10 cellular contexts compared by ENCODE assay signal in the genomic region with DNA sequence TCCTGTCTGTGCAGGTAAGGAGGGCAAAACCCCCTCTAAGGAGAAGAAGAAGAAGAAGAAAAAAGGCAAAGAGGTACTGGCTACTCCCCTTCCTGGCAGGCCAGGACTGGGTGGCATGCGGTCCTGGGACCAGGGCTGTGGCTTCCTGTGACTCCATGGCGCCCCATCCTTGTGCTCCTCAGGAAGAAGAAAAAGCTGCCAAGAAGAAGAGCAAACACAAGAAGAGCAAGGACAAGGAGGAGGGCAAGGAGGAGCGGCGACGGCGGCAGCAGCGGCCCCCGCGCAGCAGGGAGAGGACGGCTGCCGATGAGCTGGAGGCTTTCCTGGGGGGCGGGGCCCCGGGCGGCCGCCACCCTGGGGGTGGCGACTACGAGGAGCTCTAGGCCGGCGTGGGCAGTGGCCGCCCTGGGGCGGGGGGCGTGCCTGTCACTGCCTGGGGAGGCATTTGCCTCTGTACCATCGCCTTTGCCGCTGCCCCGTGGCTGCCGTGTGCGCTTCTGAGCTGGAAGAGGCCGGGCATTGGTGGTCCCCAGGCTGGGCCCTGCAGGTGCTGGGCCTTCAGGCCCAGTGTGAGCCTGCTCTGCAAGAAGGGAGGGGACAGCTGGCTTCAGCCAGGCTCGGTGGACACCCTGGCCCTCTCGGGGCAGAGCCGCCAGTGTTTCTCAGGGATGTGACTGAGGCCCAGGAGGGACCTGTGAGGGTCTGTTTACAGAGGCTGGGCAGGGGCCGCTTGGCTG. TPM values are rescaled to one million over a fixed set of nuclear protein-coding genes. Genes with fewer than 3 reads are reported as not detected.
DNase-seq lines count a peak whose midpoint lies in the region; ATAC-seq and TF ChIP-seq lines count a peak whose summit lies in the region.
"Had no signal": no experiment of that assay in that cellular context is flagged by ENCODE, and none has a peak within 500 bp of the region (broad histone marks: within the 10 kb centered on the region; RNA-seq: fewer than 3 reads in every experiment).

No MANE protein-coding gene starts in this region.

- H3K4me1 ChIP-seq in OCI-LY7 (ENCODE audit: insufficient read depth, low read length, poor library complexity, severe bottlenecking), result peaks cover 22% of the 10 kb centered on the region
- H3K4me1 ChIP-seq in endodermal cell (ENCODE audit: control insufficient read depth, insufficient read depth, low read length), result peaks cover 10% of the 10 kb centered on the region
- peaks cover 37 to 53% (median 50%) of the 10 kb centered on the region in 4 donors for H3K4me1 ChIP-seq in stomach
- peaks cover 20% of the 10 kb centered on the region for H3K4me1 ChIP-seq in effector memory CD4-positive, alpha-beta T cell (ENCODE audit: control insufficient read depth, insufficient read depth, low read length, poor library complexity, severe bottlenecking)

- ATAC-seq in GM19467 (IDR thresholded peaks at IDR 0.05; ENCODE audit: unreplicated experiment) (no peak), HG03045 (IDR thresholded peaks at IDR 0.05; ENCODE audit: unreplicated experiment) (no peak)
- ATAC-seq: activated T-cell treated with anti-CD3 and anti-CD28 coated beads, Interleukin-2, amount 50 U/mL, for 72 hours had no signal

- H3K9me3 Mint-ChIP-seq in activated CD4-positive, alpha-beta T cell treated with anti-CD3 and anti-CD28 coated beads, Interleukin-2, amount 10 ng/mL, durations not matched to agents 7 days and 5 days, result no peaks in the 10 kb centered on the region
- no peaks in the 10 kb centered on the region for H3K9me3 Mint-ChIP-seq in activated CD4-positive, alpha-beta T cell treated with anti-CD3 and anti-CD28 coated beads, Interleukin-2, amount 10 ng/mL, durations not matched to agents 24 days and 14 days
- peaks cover 2% of the 10 kb centered on the region for H3K9me3 Mint-ChIP-seq in endodermal cell
- H3K9me3 Mint-ChIP-seq: activated T-cell treated with anti-CD3 and anti-CD28 coated beads, Interleukin-2, amount 50 U/mL, for 72 hours had no signal

- TSS peak; percentile 96 for BruUV-seq in OCI-LY7 (replicated peaks; lab: Mats Ljungman, UMichigan)

- H3K9me3 ChIP-seq in OCI-LY7 (ENCODE audit: low read length) (no peaks in the 10 kb centered on the region), endodermal cell (ENCODE audit: control insufficient read depth, low read length) (no peaks in the 10 kb centered on the region), stomach (no peaks in the 10 kb centered on the region)
- H3K9me3 ChIP-seq in effector memory CD4-positive, alpha-beta T cell (ENCODE audit: control insufficient read depth, low read length), result no peaks in the 10 kb centered on the region
- H3K9me3 ChIP-seq: left lung had no signal

- DNase-seq in activated CD4-positive, alpha-beta T cell treated with anti-CD3 and anti-CD28 coated beads, Interleukin-2, amount 10 ng/mL, durations not matched to agents 7 days and 5 days, result no peak
- no peak for DNase-seq in activated CD4-positive, alpha-beta T cell treated with anti-CD3 and anti-CD28 coated beads, Interleukin-2, amount 10 ng/mL, durations not matched to agents 24 days and 14 days
- DNase-seq in OCI-LY7 (ENCODE audit: low spot score) (no peak), endodermal cell (peak; percentile 55), stomach (no peak)
- no peak for DNase-seq in effector memory CD4-positive, alpha-beta T cell
- DNase-seq: activated T-cell treated with anti-CD3 and anti-CD28 coated beads, Interleukin-2, amount 50 U/mL, for 72 hours; left lung had no signal

- H3K27me3 ChIP-seq in endodermal cell (ENCODE audit: control insufficient read depth, insufficient read depth, low read length, poor library complexity, severe bottlenecking) (no peaks in the 10 kb centered on the region), stomach (peaks cover 5 to 28% (median 19%) of the 10 kb centered on the region in 3 donors)
- H3K27me3 ChIP-seq in effector memory CD4-positive, alpha-beta T cell (replicated peaks; ENCODE audit: control insufficient read depth, insufficient read depth, low read length, poor library complexity, severe bottlenecking), result peaks cover 12% of the 10 kb centered on the region

- H3K9ac ChIP-seq in endodermal cell (ENCODE audit: extremely low read depth, low read length, poor library complexity, severe bottlenecking), result no peak overlapping the region

- no peak for TF ChIP-seq CTCF in OCI-LY7 (conservative IDR thresholded peaks at IDR 0.05; ENCODE audit: low read length)
- TF ChIP-seq CTCF in endodermal cell (conservative IDR thresholded peaks at IDR 0.05), result no peak
- no peak for TF ChIP-seq CTCF in stomach (IDR thresholded peaks at IDR 0.05)

- H3K36me3 Mint-ChIP-seq in activated CD4-positive, alpha-beta T cell treated with anti-CD3 and anti-CD28 coated beads, Interleukin-2, amount 10 ng/mL, durations not matched to agents 7 days and 5 days (ENCODE audit: low read depth), result peaks cover 6% of the 10 kb centered on the region
- H3K36me3 Mint-ChIP-seq in activated CD4-positive, alpha-beta T cell treated with anti-CD3 and anti-CD28 coated beads, Interleukin-2, amount 10 ng/mL, durations not matched to agents 24 days and 14 days (ENCODE audit: low read depth), result peaks cover 8% of the 10 kb centered on the region
- H3K36me3 Mint-ChIP-seq in endodermal cell (ENCODE audit: low read depth), result peaks cover 9% of the 10 kb centered on the region

- no peak overlapping the region for H3K4me2 ChIP-seq in OCI-LY7 (ENCODE audit: low read length)

- H3K27ac Mint-ChIP-seq in activated CD4-positive, alpha-beta T cell treated with anti-CD3 and anti-CD28 coated beads, Interleukin-2, amount 10 ng/mL, durations not matched to agents 7 days and 5 days, result peak overlapping the region; percentile 78
- no peak overlapping the region for H3K27ac Mint-ChIP-seq in activated CD4-positive, alpha-beta T cell treated with anti-CD3 and anti-CD28 coated beads, Interleukin-2, amount 10 ng/mL, durations not matched to agents 24 days and 14 days
- peak overlapping the region; percentile 33 for H3K27ac Mint-ChIP-seq in endodermal cell
- H3K27ac Mint-ChIP-seq: activated T-cell treated with anti-CD3 and anti-CD28 coated beads, Interleukin-2, amount 50 U/mL, for 72 hours had no signal

- H3K27ac ChIP-seq in OCI-LY7 (ENCODE audit: low read depth, low read length, poor library complexity, severe bottlenecking) (no peak overlapping the region), endodermal cell (ENCODE audit: low read depth, low read length) (peak overlapping the region; percentile 44), stomach (peak overlapping the region; percentile 46 to 70 (median 58))
- H3K27ac ChIP-seq in effector memory CD4-positive, alpha-beta T cell (ENCODE audit: insufficient read depth, low read length, poor library complexity, severe bottlenecking), result no peak overlapping the region
- H3K27ac ChIP-seq: left lung had no signal

- TF ChIP-seq EP300 in stomach (IDR thresholded peaks at IDR 0.05), result no peak

- H2AFZ ChIP-seq in OCI-LY7 (ENCODE audit: low read length), result no peak overlapping the region

- intact Hi-C loops in activated CD4-positive, alpha-beta T cell treated with anti-CD3 and anti-CD28 coated beads, Interleukin-2, amount 10 ng/mL, durations not matched to agents 24 days and 14 days (cut with micrococcal nuclease), result loop anchor here (10.0 kb wide), 1 partner anchor 324 kb away; no protein-coding TSS in a partner anchor
- intact Hi-C loops in OCI-LY7 (cut with micrococcal nuclease; ENCODE audit: unreplicated experiment) (no loop called here), stomach (cut with DNase I; ENCODE audit: low total_unique reads) (no loop called here)

- no peaks in the 10 kb centered on the region for H3K9me2 ChIP-seq in OCI-LY7 (ENCODE audit: insufficient read depth, low read length)

- H3K36me3 ChIP-seq in OCI-LY7 (ENCODE audit: insufficient read depth, low read length) (peaks cover 45% of the 10 kb centered on the region), endodermal cell (ENCODE audit: control insufficient read depth, insufficient read depth, low read length) (no peaks in the 10 kb centered on the region), stomach (peaks cover 12 to 55% (median 53%) of the 10 kb centered on the region in 4 donors)
- peaks cover 5% of the 10 kb centered on the region for H3K36me3 ChIP-seq in effector memory CD4-positive, alpha-beta T cell (ENCODE audit: control insufficient read depth, insufficient read depth, low read length)

- peaks cover 10% of the 10 kb centered on the region for H3K4me1 Mint-ChIP-seq in activated CD4-positive, alpha-beta T cell treated with anti-CD3 and anti-CD28 coated beads, Interleukin-2, amount 10 ng/mL, durations not matched to agents 7 days and 5 days
- H3K4me1 Mint-ChIP-seq in activated CD4-positive, alpha-beta T cell treated with anti-CD3 and anti-CD28 coated beads, Interleukin-2, amount 10 ng/mL, durations not matched to agents 24 days and 14 days, result peaks cover 9% of the 10 kb centered on the region
- peaks cover 10% of the 10 kb centered on the region for H3K4me1 Mint-ChIP-seq in endodermal cell

- CTCF ChIA-PET in activated CD4-positive, alpha-beta T cell treated with anti-CD3 and anti-CD28 coated beads, Interleukin-2, amount 10 ng/mL, durations not matched to agents 7 days and 5 days (lab: Charles Lee), result interaction anchor here (0.6 to 2.1 kb wide), 3 partner anchors 41 to 195 kb away, joined by 3 to 5 read pairs (median 4); no protein-coding TSS in a partner anchor
- CTCF ChIA-PET in OCI-LY7 (lab: Charles Lee; ENCODE audit: unreplicated experiment), result no interaction called here

- no peak overlapping the region for H3K4me3 ChIP-seq in OCI-LY7 (ENCODE audit: low read depth, low read length, poor library complexity, severe bottlenecking)
- H3K4me3 ChIP-seq in endodermal cell (ENCODE audit: low read length), result no peak overlapping the region
- no peak overlapping the region for H3K4me3 ChIP-seq in stomach
- H3K4me3 ChIP-seq in effector memory CD4-positive, alpha-beta T cell (ENCODE audit: insufficient read depth, low read depth, low read length, poor library complexity, severe bottlenecking), result no peak overlapping the region
- H3K4me3 ChIP-seq: left lung had no signal

- H3K27me3 Mint-ChIP-seq in activated CD4-positive, alpha-beta T cell treated with anti-CD3 and anti-CD28 coated beads, Interleukin-2, amount 10 ng/mL, durations not matched to agents 7 days and 5 days, result peaks cover 5% of the 10 kb centered on the region
- H3K27me3 Mint-ChIP-seq in activated CD4-positive, alpha-beta T cell treated with anti-CD3 and anti-CD28 coated beads, Interleukin-2, amount 10 ng/mL, durations not matched to agents 24 days and 14 days, result no peaks in the 10 kb centered on the region
- H3K27me3 Mint-ChIP-seq in endodermal cell (ENCODE audit: insufficient read depth), result peaks cover 13% of the 10 kb centered on the region

- WGBS in endodermal cell (ENCODE audit: insufficient coverage in 1 of 2, insufficient read length in 1 of 2), 2 experiments, result 81 to 88% methylated on average over 11 to 32 of the region's 32 CpGs
- WGBS in stomach, 5 donors, result 58 to 67% (median 62%) methylated on average over 26 to 32 of the region's 32 CpGs

- H3K4me3 Mint-ChIP-seq in activated CD4-positive, alpha-beta T cell treated with anti-CD3 and anti-CD28 coated beads, Interleukin-2, amount 10 ng/mL, durations not matched to agents 7 days and 5 days, result no peak overlapping the region
- no peak overlapping the region for H3K4me3 Mint-ChIP-seq in activated CD4-positive, alpha-beta T cell treated with anti-CD3 and anti-CD28 coated beads, Interleukin-2, amount 10 ng/mL, durations not matched to agents 24 days and 14 days
- no peak overlapping the region for H3K4me3 Mint-ChIP-seq in endodermal cell
- H3K4me3 Mint-ChIP-seq: activated T-cell treated with anti-CD3 and anti-CD28 coated beads, Interleukin-2, amount 50 U/mL, for 72 hours had no signal

- no peak for TF ChIP-seq POLR2A in stomach (IDR thresholded peaks at IDR 0.05)

- POLR2A ChIA-PET in activated CD4-positive, alpha-beta T cell treated with anti-CD3 and anti-CD28 coated beads, Interleukin-2, amount 10 ng/mL, durations not matched to agents 7 days and 5 days (lab: Charles Lee), result no interaction called here
- POLR2A ChIA-PET in OCI-LY7 (lab: Charles Lee), result no interaction called here

- H4K20me1 ChIP-seq in OCI-LY7 (ENCODE audit: insufficient read depth, low read length), result no peaks in the 10 kb centered on the region

- H3K79me2 ChIP-seq in OCI-LY7 (ENCODE audit: insufficient read depth, low read depth, low read length), result no peaks in the 10 kb centered on the region

RNA-seq across cellular contexts. Expression of a gene that starts 2.0 kb away (rescaled TPM):
- total RNA-seq in activated CD4-positive, alpha-beta T cell treated with anti-CD3 and anti-CD28 coated beads, Interleukin-2, amount 10 ng/mL, durations not matched to agents 7 days and 5 days, result 1 to 10 TPM; 4.0 to 4.1 TPM
- total RNA-seq in activated CD4-positive, alpha-beta T cell treated with anti-CD3 and anti-CD28 coated beads, Interleukin-2, amount 10 ng/mL, durations not matched to agents 24 days and 14 days, result 5.7 and 5.9 TPM in 2 replicates
- 2.4 and 2.5 TPM in 2 replicates for total RNA-seq in OCI-LY7 (2014; rRNA removed; shearing (Covaris generic))
- 4.6 and 5.1 TPM in 2 replicates for total RNA-seq in OCI-LY7 (2022)
- total RNA-seq in endodermal cell, result 1 to 10 TPM; 1.4 to 3.5 TPM
- 1.9 TPM for polyA plus RNA-seq in endodermal cell (2013, experiment 1 of 2)
- polyA plus RNA-seq in endodermal cell (2013, experiment 2 of 2), result 1.7 TPM
- 10 to 100 TPM in 2 of 5 donors, 1 to 10 TPM in 3; 1.4 to 37.4 (median 9.3) TPM for total RNA-seq in stomach
- 1 to 10 TPM in 2 of 3 donors, under 1 TPM in 1; 0.46 to 3.3 (median 1.5) TPM for polyA plus RNA-seq in stomach

RNA-seq across cellular contexts. Expression of a gene that starts 8.9 kb away (rescaled TPM):
- 10 to 100 TPM; 90.1 to 99.4 TPM for total RNA-seq in activated CD4-positive, alpha-beta T cell treated with anti-CD3 and anti-CD28 coated beads, Interleukin-2, amount 10 ng/mL, durations not matched to agents 7 days and 5 days
- 134 and 145 TPM in 2 replicates for total RNA-seq in activated CD4-positive, alpha-beta T cell treated with anti-CD3 and anti-CD28 coated beads, Interleukin-2, amount 10 ng/mL, durations not matched to agents 24 days and 14 days
- total RNA-seq in OCI-LY7 (2014; rRNA removed; shearing (Covaris generic)), result 56.9 and 81.9 TPM in 2 replicates
- total RNA-seq in OCI-LY7 (2022) (42.4 and 49.9 TPM in 2 replicates), endodermal cell (100 to 1,000 TPM; 107 to 122 TPM), stomach (10 to 100 TPM; 31.5 to 45.5 (median 38.8) TPM)
- polyA plus RNA-seq in endodermal cell (2013, experiment 1 of 2), result 171 TPM
- 174 TPM for polyA plus RNA-seq in endodermal cell (2013, experiment 2 of 2)
- 100 to 1,000 TPM; 151 to 168 (median 156) TPM for polyA plus RNA-seq in stomach

RNA-seq across cellular contexts. Expression of a gene that starts 11.8 kb away (rescaled TPM):
- total RNA-seq in activated CD4-positive, alpha-beta T cell treated with anti-CD3 and anti-CD28 coated beads, Interleukin-2, amount 10 ng/mL, durations not matched to agents 7 days and 5 days, result 10 to 100 TPM; 12.4 to 14.4 TPM
- total RNA-seq in activated CD4-positive, alpha-beta T cell treated with anti-CD3 and anti-CD28 coated beads, Interleukin-2, amount 10 ng/mL, durations not matched to agents 24 days and 14 days, result 24.7 and 30.1 TPM in 2 replicates
- total RNA-seq in OCI-LY7 (2014; rRNA removed; shearing (Covaris generic)), result 11.7 and 14.0 TPM in 2 replicates
- 12.7 and 14.2 TPM in 2 replicates for total RNA-seq in OCI-LY7 (2022)
- total RNA-seq in endodermal cell, result 10 to 100 TPM in 1 of 2 donors, 1 to 10 TPM in 1; 6.8 to 15.4 TPM
- 11.5 TPM for polyA plus RNA-seq in endodermal cell (2013, experiment 1 of 2)
- 9.9 TPM for polyA plus RNA-seq in endodermal cell (2013, experiment 2 of 2)
- 100 to 1,000 TPM in 1 of 5 donors, 1 to 10 TPM in 4; 1.8 to 317 (median 5.8) TPM for total RNA-seq in stomach
- polyA plus RNA-seq in stomach, result 10 to 100 TPM in 1 of 3 donors, 1 to 10 TPM in 2; 1.1 to 11.2 (median 3.1) TPM

RNA-seq across cellular contexts. Expression of a gene that starts 25.8 kb away (rescaled TPM):
- total RNA-seq in activated CD4-positive, alpha-beta T cell treated with anti-CD3 and anti-CD28 coated beads, Interleukin-2, amount 10 ng/mL, durations not matched to agents 7 days and 5 days, result 100 to 1,000 TPM; 290 to 291 TPM
- 378 and 380 TPM in 2 replicates for total RNA-seq in activated CD4-positive, alpha-beta T cell treated with anti-CD3 and anti-CD28 coated beads, Interleukin-2, amount 10 ng/mL, durations not matched to agents 24 days and 14 days
- total RNA-seq in OCI-LY7 (2014; rRNA removed; shearing (Covaris generic)), result 272 and 409 TPM in 2 replicates
- total RNA-seq in OCI-LY7 (2022) (222 and 246 TPM in 2 replicates), endodermal cell (100 to 1,000 TPM; 326 to 339 TPM), stomach (100 to 1,000 TPM; 132 to 229 (median 208) TPM)
- polyA plus RNA-seq in endodermal cell (2013, experiment 1 of 2), result 226 TPM
- 225 TPM for polyA plus RNA-seq in endodermal cell (2013, experiment 2 of 2)
- 100 to 1,000 TPM; 572 to 798 (median 789) TPM for polyA plus RNA-seq in stomach

RNA-seq across cellular contexts. Expression of a gene that starts 32.6 kb away (rescaled TPM):
- total RNA-seq in activated CD4-positive, alpha-beta T cell treated with anti-CD3 and anti-CD28 coated beads, Interleukin-2, amount 10 ng/mL, durations not matched to agents 7 days and 5 days, result 100 to 1,000 TPM in 1 of 2 experiments, 10 to 100 TPM in 1; 95.5 to 109 TPM
- total RNA-seq in activated CD4-positive, alpha-beta T cell treated with anti-CD3 and anti-CD28 coated beads, Interleukin-2, amount 10 ng/mL, durations not matched to agents 24 days and 14 days, result 116 and 119 TPM in 2 replicates
- total RNA-seq in OCI-LY7 (2014; rRNA removed; shearing (Covaris generic)), result 97.0 and 113 TPM in 2 replicates
- total RNA-seq in OCI-LY7 (2022) (126 and 133 TPM in 2 replicates), endodermal cell (100 to 1,000 TPM; 159 to 206 TPM), stomach (100 to 1,000 TPM in 1 of 5 donors, 10 to 100 TPM in 4; 47.4 to 615 (median 65.1) TPM)
- 128 TPM for polyA plus RNA-seq in endodermal cell (2013, experiment 1 of 2)
- polyA plus RNA-seq in endodermal cell (2013, experiment 2 of 2), result 116 TPM
- 10 to 100 TPM; 54.2 to 82.1 (median 56.0) TPM for polyA plus RNA-seq in stomach

Comparison
In these comparisons a context has a peak if more than half of its experiments do, and no peak if none do; other contexts are left out.
1. H3K27ac ChIP-seq: peak in endodermal cell (single experiment) and stomach (5 of 5); none in OCI-LY7 (single experiment) and effector memory CD4-positive, alpha-beta T cell (single experiment).